In genomic region chr4:163901305-163901704, GRCh38 we compare ENCODE assay signal across 17 cellular contexts.
DNase-seq lines count a peak whose midpoint lies in the region; ATAC-seq and TF ChIP-seq lines count a peak whose summit lies in the region.
"Had no signal": no experiment of that assay in that cellular context is flagged by ENCODE, and none has a peak within 500 bp of the region (broad histone marks: within the 10 kb centered on the region; RNA-seq: fewer than 3 reads in every experiment).

No MANE protein-coding gene starts in this region.

- 0% methylated on average over 1 of the region's 1 CpG for WGBS in GM23248 (ENCODE audit: low coverage in 1 of 2, low lambda C conversion rate in 2 of 2, missing lambda C conversion rate in 2 of 2), 2 experiments

- H3K4me1 ChIP-seq in HCT116 (ENCODE audit: control insufficient read depth in 1 of 2, insufficient read depth in 2 of 2, low read length in 2 of 2): no peaks in the 10 kb centered on the region
- H3K4me1 ChIP-seq in GM23248 (ENCODE audit: insufficient read depth): no peaks in the 10 kb centered on the region
- H3K4me1 ChIP-seq: A549, BLaER1 had no signal

- RAD21 ChIA-PET in HCT116 (lab: Charles Lee; ENCODE audit: low non-redundant PET in 1 of 2, low total read pairs in 2 of 2, uncharacterized antibody in 2 of 2, unreplicated experiment in 2 of 2): no interaction called here

- H3K9me3 Mint-ChIP-seq in WTC11 (peaks cover 14% of the 10 kb centered on the region), progenitor cell of endocrine pancreas (ENCODE audit: low read depth) (peaks cover 9% of the 10 kb centered on the region)

- no peak overlapping the region for H3K4me2 ChIP-seq in HCT116 (ENCODE audit: low read length)
- H3K4me2 ChIP-seq in GM23248 (ENCODE audit: unreplicated experiment): no peak overlapping the region
- H3K4me2 ChIP-seq: A549, BLaER1 had no signal

- H3K4me3 ChIP-seq in HCT116 (replicated peaks in 1 of 2; ENCODE audit: low read depth in 1 of 2, low read length in 2 of 2) (no peak overlapping the region), GM23248 (no peak overlapping the region)
- H3K4me3 ChIP-seq: A549, BLaER1, HAP-1 had no signal

- H3K4me3 Mint-ChIP-seq in WTC11 (no peak overlapping the region), progenitor cell of endocrine pancreas (ENCODE audit: low read depth) (no peak overlapping the region)
- H3K4me3 Mint-ChIP-seq: CD14-positive monocyte; CD8-positive, alpha-beta T cell had no signal

- in situ Hi-C loops in GM23248 (cut with MboI): no loop called here

- no peaks in the 10 kb centered on the region for H3K79me2 ChIP-seq in HCT116 (ENCODE audit: insufficient read depth, low read length)
- no peaks in the 10 kb centered on the region for H3K79me2 ChIP-seq in GM23248 (ENCODE audit: insufficient read depth)

- H3K36me3 ChIP-seq in HCT116 (ENCODE audit: control insufficient read depth in 1 of 2, insufficient read depth in 2 of 2, low read length in 2 of 2) (no peaks in the 10 kb centered on the region), GM23248 (ENCODE audit: low read depth) (no peaks in the 10 kb centered on the region)
- H3K36me3 ChIP-seq: BLaER1, HAP-1 had no signal

- H2AFZ ChIP-seq in HCT116 (ENCODE audit: low read depth, low read length, poor library complexity, severe bottlenecking) (no peak overlapping the region), GM23248 (no peak overlapping the region)

- POLR2A ChIA-PET in HCT116 (lab: Charles Lee): no interaction called here
- POLR2A ChIA-PET in WTC11 (lab: Charles Lee): no interaction called here

- H4K20me1 ChIP-seq in HCT116 (ENCODE audit: insufficient read depth) (no peaks in the 10 kb centered on the region), GM23248 (ENCODE audit: insufficient read depth) (no peaks in the 10 kb centered on the region)
- H4K20me1 ChIP-seq: BLaER1 had no signal

- no peak for TF ChIP-seq RAD21 in HCT116 (IDR thresholded peaks at IDR 0.05; ENCODE audit: low read depth)

- H3F3A ChIP-seq in GM23248 (ENCODE audit: insufficient read depth): no peaks in the 10 kb centered on the region

- H3K9ac ChIP-seq in HCT116 (ENCODE audit: low read length) (no peak overlapping the region), GM23248 (no peak overlapping the region)
- H3K9ac ChIP-seq: BLaER1 had no signal

- intact Hi-C loops in HCT116 (cut with micrococcal nuclease): no loop called here

- H3K27me3 Mint-ChIP-seq in WTC11 (ENCODE audit: low read depth) (no peaks in the 10 kb centered on the region), progenitor cell of endocrine pancreas (peaks cover 6% of the 10 kb centered on the region)

- no peaks in the 10 kb centered on the region for H3K9me3 ChIP-seq in HCT116 (ENCODE audit: control insufficient read depth in 1 of 2, insufficient read depth in 1 of 2, low read depth in 1 of 2, low read length in 2 of 2)
- no peaks in the 10 kb centered on the region for H3K9me3 ChIP-seq in GM23248 (ENCODE audit: low read depth)
- H3K9me3 ChIP-seq: A549, BLaER1, HAP-1 had no signal

- H3K27ac ChIP-seq in HCT116 (ENCODE audit: low read depth, low read length) (no peak overlapping the region), GM23248 (no peak overlapping the region)
- H3K27ac ChIP-seq: 22Rv1, A549, BLaER1, HL-60 had no signal

- TF ChIP-seq CTCF in HCT116 (IDR thresholded peaks at IDR 0.05 in 2 of 3, conservative IDR thresholded peaks at IDR 0.05 in 1 of 3; ENCODE audit: borderline replicate concordance in 1 of 3, insufficient read depth in 1 of 3, low read depth in 2 of 3, low read length in 2 of 3): 0 out of 6 replicates have a peak, but pooled peaks of 2 of the 3 experiments have one; percentile 5 to 17
- no peak for TF ChIP-seq CTCF in WTC11 (IDR thresholded peaks at IDR 0.05)
- TF ChIP-seq CTCF in progenitor cell of endocrine pancreas (IDR thresholded peaks at IDR 0.05; ENCODE audit: unreplicated experiment): peak; percentile 21

- CTCF ChIA-PET in HCT116 (lab: Charles Lee) (interaction anchor here (1.3 kb wide), 1 partner anchor 10 kb away, joined by 6 read pairs; no protein-coding TSS in a partner anchor), WTC11 (lab: Charles Lee) (interaction anchor here (0.7 to 1.7 kb wide), 7 partner anchors 8 to 351 kb away, joined by 3 to 7 read pairs (median 3); no protein-coding TSS in a partner anchor)

- peaks cover 38% of the 10 kb centered on the region for H3K4me1 Mint-ChIP-seq in WTC11
- H3K4me1 Mint-ChIP-seq in progenitor cell of endocrine pancreas (ENCODE audit: low read depth): peaks cover 6% of the 10 kb centered on the region
- H3K4me1 Mint-ChIP-seq: CD14-positive monocyte had no signal

- H3K27ac Mint-ChIP-seq in WTC11: no peak overlapping the region
- no peak overlapping the region for H3K27ac Mint-ChIP-seq in progenitor cell of endocrine pancreas
- H3K27ac Mint-ChIP-seq: CD14-positive monocyte; CD8-positive, alpha-beta T cell had no signal

- TF ChIP-seq POLR2A in HCT116 (IDR thresholded peaks at IDR 0.05; ENCODE audit: borderline replicate concordance, extremely low read depth, insufficient read depth, insufficient read length): no peak

- DNase-seq in DMS53 (lab: John Stamatoyannopoulos, UW) (peak; percentile 21), DMS53 treated with DMSO at 0.1 percent for 48 hours (lab: John Stamatoyannopoulos, UW; ENCODE audit: unreplicated experiment) (no peak), HCT116 (ENCODE audit: low read depth, low spot score) (no peak), WTC11 (ENCODE audit: low spot score) (no peak), progenitor cell of endocrine pancreas (ENCODE audit: low spot score, unreplicated experiment) (no peak), GM23248 (no peak)
- no peak for DNase-seq in stimulated activated naive CD4-positive, alpha-beta T cell treated with Interleukin-2 at 50 U/mL for 16 hours (lab: John Stamatoyannopoulos, UW)
- DNase-seq: Calu3; CD8-positive, alpha-beta T cell; GOT3 had no signal

- H3K9me2 ChIP-seq in HCT116 (ENCODE audit: insufficient read depth) (no peaks in the 10 kb centered on the region), GM23248 (ENCODE audit: insufficient read depth) (no peaks in the 10 kb centered on the region)

- no TSS peak for BruUV-seq in HCT116 (replicated peaks; lab: Mats Ljungman, UMichigan)

- ATAC-seq in HCT116: peak; percentile 55; the same call in 1 of the 2 replicates
- ATAC-seq in WTC11: peak; percentile 80
- ATAC-seq in HG02763 (IDR thresholded peaks at IDR 0.05; ENCODE audit: unreplicated experiment): no peak
- ATAC-seq: A549; CD8-positive, alpha-beta T cell had no signal

- H3K27me3 ChIP-seq in HCT116 (ENCODE audit: insufficient read depth, low read length) (no peaks in the 10 kb centered on the region), GM23248 (replicated peaks; ENCODE audit: insufficient read depth) (no peaks in the 10 kb centered on the region)
- H3K27me3 ChIP-seq: BLaER1 had no signal

- H3K36me3 Mint-ChIP-seq in WTC11 (peaks cover 12% of the 10 kb centered on the region), progenitor cell of endocrine pancreas (ENCODE audit: insufficient read depth) (no peaks in the 10 kb centered on the region)
- H3K36me3 Mint-ChIP-seq: CD14-positive monocyte; CD8-positive, alpha-beta T cell had no signal

TF ChIP-seq in HCT116, 20 proteins besides CTCF, POLR2A, EP300 and RAD21 (continues in another document):
- no peak for TF ChIP-seq ZNF274 (IDR thresholded peaks at IDR 0.05; ENCODE audit: low read depth, low read length)
- TF ChIP-seq EGR1 (IDR thresholded peaks at IDR 0.05; ENCODE audit: low read depth): no peak
- TF ChIP-seq SRF (IDR thresholded peaks at IDR 0.05; ENCODE audit: low read depth): no peak
- no peak for TF ChIP-seq JUND (IDR thresholded peaks at IDR 0.05)
- no peak for TF ChIP-seq EZH2 (IDR thresholded peaks at IDR 0.05)
- no peak for TF ChIP-seq ZBTB33 (IDR thresholded peaks at IDR 0.05; ENCODE audit: extremely low read depth, insufficient replicate concordance, low read length)
- no peak for TF ChIP-seq EZH2phosphoT487 (IDR thresholded peaks at IDR 0.05; ENCODE audit: borderline replicate concordance)
- no peak for TF ChIP-seq CBX3 (IDR thresholded peaks at IDR 0.05; ENCODE audit: low read depth)

TF ChIP-seq in WTC11, 78 proteins besides CTCF, POLR2A, EP300 and RAD21 (continues in another document):
- TF ChIP-seq OVOL2 (CRISPR knock-in tag; IDR thresholded peaks at IDR 0.05; ENCODE audit: borderline replicate concordance) (no peak), FOXJ3 (CRISPR knock-in tag; IDR thresholded peaks at IDR 0.05; ENCODE audit: borderline replicate concordance) (no peak), ESRRA (CRISPR knock-in tag; IDR thresholded peaks at IDR 0.05; ENCODE audit: borderline replicate concordance) (no peak), NFATC4 (CRISPR knock-in tag; IDR thresholded peaks at IDR 0.05) (no peak), USF2 (CRISPR knock-in tag; IDR thresholded peaks at IDR 0.05) (no peak), NFYB (CRISPR knock-in tag; conservative IDR thresholded peaks at IDR 0.05; ENCODE audit: low read depth) (no peak), IRF2 (CRISPR knock-in tag; IDR thresholded peaks at IDR 0.05; ENCODE audit: borderline replicate concordance, low read depth) (no peak), ZNF423 (CRISPR knock-in tag; IDR thresholded peaks at IDR 0.05) (no peak), FOXK1 (CRISPR knock-in tag; IDR thresholded peaks at IDR 0.05) (no peak)
- TF ChIP-seq, protein P1, sequence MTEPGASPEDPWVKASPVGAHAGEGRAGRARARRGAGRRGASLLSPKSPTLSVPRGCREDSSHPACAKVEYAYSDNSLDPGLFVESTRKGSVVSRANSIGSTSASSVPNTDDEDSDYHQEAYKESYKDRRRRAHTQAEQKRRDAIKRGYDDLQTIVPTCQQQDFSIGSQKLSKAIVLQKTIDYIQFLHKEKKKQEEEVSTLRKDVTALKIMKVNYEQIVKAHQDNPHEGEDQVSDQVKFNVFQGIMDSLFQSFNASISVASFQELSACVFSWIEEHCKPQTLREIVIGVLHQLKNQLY (CRISPR knock-in tag; IDR thresholded peaks at IDR 0.05): no peak
